Comparison of ENCODE assay signal across 13 cellular contexts in the genomic region with DNA sequence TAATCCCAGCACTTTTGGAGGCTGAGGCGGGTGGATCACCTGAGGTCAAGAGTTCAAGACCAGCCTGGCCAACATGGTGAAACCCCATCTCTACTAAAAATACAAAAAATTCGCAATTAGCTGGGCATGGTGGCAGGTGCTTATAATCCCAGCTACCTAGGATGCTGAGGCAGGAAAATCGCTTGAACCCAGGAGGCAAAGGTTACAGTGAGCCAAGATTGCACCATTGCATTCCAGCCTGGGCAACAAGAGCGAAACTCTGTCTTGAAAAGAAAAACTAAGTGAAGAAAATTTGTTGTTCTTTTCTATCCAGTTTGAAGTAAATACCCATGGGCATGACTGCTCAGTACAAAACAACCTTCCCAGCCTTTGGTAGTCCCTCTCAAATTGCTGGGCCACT. TPM values are rescaled to one million over a fixed set of nuclear protein-coding genes. Genes with fewer than 3 reads are reported as not detected.
"Had no signal": no experiment of that assay in that cellular context is flagged by ENCODE, and none has a peak within 500 bp of the region (broad histone marks: within the 10 kb centered on the region; RNA-seq: fewer than 3 reads in every experiment).

No MANE protein-coding gene starts in this region.

RNA-seq across cellular contexts. Expression of gene MYRIP, which starts 24.4 kb away (rescaled TPM):
- total RNA-seq: activated CD4-positive, alpha-beta memory T cell treated with anti-CD3 and anti-CD28 coated beads for 36 hours; activated CD4-positive, alpha-beta memory T cell treated with anti-CD3 and anti-CD28 coated beads, Interleukin-2, amount 10 ng/mL, durations not matched to agents 7 days and 5 days; activated CD4-positive, alpha-beta T cell treated with anti-CD3 and anti-CD28 coated beads for 36 hours; activated CD4-positive, alpha-beta T cell treated with anti-CD3 and anti-CD28 coated beads, Interleukin-2, amount 10 ng/mL, durations not matched to agents 24 days and 14 days; activated CD4-positive, alpha-beta T cell treated with anti-CD3 and anti-CD28 coated beads, Interleukin-2, amount 10 ng/mL, durations not matched to agents 7 days and 5 days; activated CD8-positive, alpha-beta memory T cell treated with anti-CD3 and anti-CD28 coated beads for 36 hours; activated CD8-positive, alpha-beta memory T cell treated with anti-CD3 and anti-CD28 coated beads, Interleukin-2, amount 10 ng/mL, durations not matched to agents 7 days and 5 days; activated CD8-positive, alpha-beta T cell treated with anti-CD3 and anti-CD28 coated beads for 36 hours; activated CD8-positive, alpha-beta T cell treated with anti-CD3 and anti-CD28 coated beads, Interleukin-2, amount 10 ng/mL, durations not matched to agents 7 days and 5 days; T-cell; T-helper 1 cell treated with Interleukin-12 subunit alpha and Interleukin-12 subunit beta and Interleukin-4 antibody, amounts not matched to agents 30 ng/mL and 1 ng/mL, for 36 hours; T-helper 17 cell; T-helper 2 cell treated with Interferon-gamma antibody and Interleukin-4, amounts not matched to agents 100 ng/mL and 5 ng/mL, for 36 hours had no signal
